Comparison of ENCODE assay signal across 1 cellular context in genomic region chrX:153881281-153881680, GRCh38.
TF ChIP-seq lines count a peak whose summit lies in the region.

No MANE protein-coding gene starts in this region.

TF ChIP-seq in HepG2, 621 proteins besides CTCF, POLR2A, EP300 and RAD21:
- TF ChIP-seq ZNF18 (CRISPR knock-in tag; IDR thresholded peaks at IDR 0.05; ENCODE audit: insufficient replicate concordance) (no peak), ZNF619 (CRISPR knock-in tag; IDR thresholded peaks at IDR 0.05) (no peak), CEBPB (IDR thresholded peaks at IDR 0.05; ENCODE audit: borderline replicate concordance, low read depth, low read length) (no peak), ZNF275 (CRISPR knock-in tag; IDR thresholded peaks at IDR 0.05; ENCODE audit: borderline replicate concordance) (no peak), FOXA1 (IDR thresholded peaks at IDR 0.05) (no peak), FOXA1 (CRISPR knock-in tag; IDR thresholded peaks at IDR 0.05) (no peak)
